In the genomic region with DNA sequence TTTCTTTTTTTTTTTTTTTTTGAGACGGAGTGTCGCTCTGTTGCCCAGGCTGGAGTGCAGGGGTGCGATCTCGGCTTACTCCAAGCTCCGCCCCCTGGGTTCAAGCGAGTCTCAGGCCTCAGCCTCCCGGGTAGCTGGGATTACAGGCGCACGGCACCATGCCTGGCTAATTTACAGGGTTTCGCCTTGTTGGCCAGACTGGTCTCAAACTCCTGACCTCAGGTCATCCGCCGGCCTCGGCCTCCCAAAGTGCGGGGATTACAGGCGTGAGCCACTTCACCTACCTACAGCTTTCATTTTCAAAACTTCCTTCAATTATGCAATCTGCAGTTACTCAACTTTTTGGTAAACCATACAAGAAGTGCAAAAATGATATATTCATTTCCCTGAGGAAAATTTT, we compare ENCODE assay signal across 27 cellular contexts. TPM values are rescaled to one million over a fixed set of nuclear protein-coding genes. Genes with fewer than 3 reads are reported as not detected.
"Had no signal": no experiment of that assay in that cellular context is flagged by ENCODE, and none has a peak within 500 bp of the region (broad histone marks: within the 10 kb centered on the region; RNA-seq: fewer than 3 reads in every experiment).

No MANE protein-coding gene starts in this region.

- H3K9me3 Mint-ChIP-seq: activated CD4-positive, alpha-beta T cell treated with anti-CD3 and anti-CD28 coated beads, Interleukin-2, amount 10 ng/mL, durations not matched to agents 7 days and 5 days; activated CD8-positive, alpha-beta T cell treated with anti-CD3 and anti-CD28 coated beads for 36 hours; activated naive CD4-positive, alpha-beta T cell treated with anti-CD3 and anti-CD28 coated beads, Interleukin-2, amount 50 U/mL, for 72 hours; central memory CD8-positive, alpha-beta T cell; natural killer cell had no signal

- H3K27ac Mint-ChIP-seq: activated CD4-positive, alpha-beta T cell treated with anti-CD3 and anti-CD28 coated beads, Interleukin-2, amount 10 ng/mL, durations not matched to agents 7 days and 5 days; activated CD8-positive, alpha-beta memory T cell treated with anti-CD3 and anti-CD28 coated beads, Interleukin-2, amount 10 ng/mL, durations not matched to agents 7 days and 5 days; activated CD8-positive, alpha-beta T cell treated with anti-CD3 and anti-CD28 coated beads for 36 hours; activated naive CD4-positive, alpha-beta T cell treated with anti-CD3 and anti-CD28 coated beads, Interleukin-2, amount 50 U/mL, for 72 hours; natural killer cell; T-helper 17 cell had no signal

- ATAC-seq: activated CD4-positive, CD25-positive, alpha-beta regulatory T cell treated with anti-CD3 and anti-CD28 coated beads, Interleukin-2, amount 50 U/mL, for 24 hours; activated CD8-positive, alpha-beta memory T cell treated with anti-CD3 and anti-CD28 coated beads, Interleukin-2, amount 10 ng/mL, durations not matched to agents 7 days and 5 days; activated CD8-positive, alpha-beta T cell treated with anti-CD3 and anti-CD28 coated beads for 36 hours; activated naive CD4-positive, alpha-beta T cell treated with anti-CD3 and anti-CD28 coated beads, Interleukin-2, amount 50 U/mL, for 72 hours; natural killer cell; stimulated activated naive CD8-positive, alpha-beta T cell treated with anti-CD3 and anti-CD28 coated beads, Interleukin-15, Interleukin-2, amounts not matched to agents 100 U/mL and 50 U/mL, for 24 hours; T-helper 17 cell had no signal

- H3K4me1 Mint-ChIP-seq: activated CD4-positive, alpha-beta T cell treated with anti-CD3 and anti-CD28 coated beads, Interleukin-2, amount 10 ng/mL, durations not matched to agents 7 days and 5 days; activated CD8-positive, alpha-beta memory T cell treated with anti-CD3 and anti-CD28 coated beads, Interleukin-2, amount 10 ng/mL, durations not matched to agents 7 days and 5 days; central memory CD8-positive, alpha-beta T cell; natural killer cell had no signal

- H3K27me3 ChIP-seq: adrenal gland, colonic mucosa, esophagus muscularis mucosa, ovary, right atrium auricular region, upper lobe of left lung had no signal

- H3K27ac ChIP-seq: adrenal gland, colonic mucosa, esophagus muscularis mucosa, left ventricle myocardium inferior, ovary, prostate gland, right atrium auricular region, VCaP had no signal

- H3K4me3 ChIP-seq: adrenal gland, colonic mucosa, esophagus muscularis mucosa, left ventricle myocardium inferior, ovary, prostate gland, right atrium auricular region, upper lobe of left lung had no signal

- H3K9me3 ChIP-seq: adrenal gland, colonic mucosa, esophagus muscularis mucosa, left ventricle myocardium inferior, ovary, prostate gland, right atrium auricular region, upper lobe of left lung had no signal

- H3K4me3 Mint-ChIP-seq: activated CD4-positive, alpha-beta T cell treated with anti-CD3 and anti-CD28 coated beads, Interleukin-2, amount 10 ng/mL, durations not matched to agents 7 days and 5 days; activated CD8-positive, alpha-beta memory T cell treated with anti-CD3 and anti-CD28 coated beads, Interleukin-2, amount 10 ng/mL, durations not matched to agents 7 days and 5 days; activated CD8-positive, alpha-beta T cell treated with anti-CD3 and anti-CD28 coated beads for 36 hours; central memory CD8-positive, alpha-beta T cell; natural killer cell; T-helper 17 cell had no signal

- DNase-seq: activated CD4-positive, alpha-beta T cell treated with anti-CD3 and anti-CD28 coated beads, Interleukin-2, amount 10 ng/mL, durations not matched to agents 7 days and 5 days; activated CD8-positive, alpha-beta memory T cell treated with anti-CD3 and anti-CD28 coated beads, Interleukin-2, amount 10 ng/mL, durations not matched to agents 7 days and 5 days; activated CD8-positive, alpha-beta T cell treated with anti-CD3 and anti-CD28 coated beads for 36 hours; activated T-cell treated with anti-CD3 and anti-CD28 coated beads for 4 hours; adrenal gland; colonic mucosa; glutamatergic neuron; hippocampal formation; kidney glomerular epithelial cell; left ventricle myocardium inferior; midbrain; natural killer cell; ovary; stimulated activated CD4-positive, alpha-beta T cell treated with anti-CD3 and anti-CD28 coated beads, Interleukin-12 subunit alpha, Interleukin-12 subunit beta, amount 100 ng/mL, for 4 hours; stimulated activated CD4-positive, alpha-beta T cell treated with anti-CD3 and anti-CD28 coated beads, Interleukin-4, amount 100 ng/mL, for 4 hours; stimulated activated naive CD8-positive, alpha-beta T cell treated with anti-CD3 and anti-CD28 coated beads, Interleukin-15, Interleukin-2, amounts not matched to agents 100 U/mL and 50 U/mL, for 24 hours; T-helper 17 cell had no signal

- H3K4me1 ChIP-seq: adrenal gland, colonic mucosa, left ventricle myocardium inferior, prostate gland, right atrium auricular region, upper lobe of left lung had no signal

- H3K36me3 Mint-ChIP-seq: activated CD8-positive, alpha-beta memory T cell treated with anti-CD3 and anti-CD28 coated beads, Interleukin-2, amount 10 ng/mL, durations not matched to agents 7 days and 5 days; activated naive CD4-positive, alpha-beta T cell treated with anti-CD3 and anti-CD28 coated beads, Interleukin-2, amount 50 U/mL, for 72 hours; natural killer cell had no signal

- H3K36me3 ChIP-seq: adrenal gland, colonic mucosa, esophagus muscularis mucosa, left ventricle myocardium inferior, ovary, prostate gland, right atrium auricular region, upper lobe of left lung had no signal

RNA-seq across cellular contexts. Expression of a gene that starts 14.0 kb away (rescaled TPM):
- total RNA-seq: activated CD4-positive, alpha-beta T cell treated with anti-CD3 and anti-CD28 coated beads, Interleukin-2, amount 10 ng/mL, durations not matched to agents 7 days and 5 days; activated CD8-positive, alpha-beta memory T cell treated with anti-CD3 and anti-CD28 coated beads, Interleukin-2, amount 10 ng/mL, durations not matched to agents 7 days and 5 days; activated CD8-positive, alpha-beta T cell treated with anti-CD3 and anti-CD28 coated beads for 36 hours; activated naive CD4-positive, alpha-beta T cell treated with anti-CD3 and anti-CD28 coated beads, Interleukin-2, amount 50 U/mL, for 72 hours; astrocyte; colonic mucosa; frontal cortex; left ventricle myocardium inferior; natural killer cell; T-helper 17 cell had no signal
- polyA plus RNA-seq: adrenal gland had no signal
